36 cellular contexts compared by ENCODE assay signal in the genomic region with DNA sequence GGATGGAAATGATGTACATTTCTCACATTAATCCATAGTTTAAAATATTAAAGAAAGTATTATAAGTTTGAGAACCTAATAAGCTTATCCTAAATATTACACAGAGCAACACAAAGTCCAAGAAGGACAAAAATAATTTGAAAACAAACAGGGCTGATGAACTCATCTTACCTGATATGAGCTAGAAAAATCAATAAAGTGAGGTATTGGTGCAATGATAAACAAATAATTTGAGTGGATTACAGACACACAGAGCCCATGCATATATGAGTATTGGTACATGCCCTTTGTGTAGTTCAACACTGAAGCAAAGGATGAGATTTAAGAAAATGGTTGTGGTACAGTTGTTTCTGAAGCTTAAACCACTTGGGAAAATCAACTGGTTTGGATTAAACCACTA.
"Had no signal": no experiment of that assay in that cellular context is flagged by ENCODE, and none has a peak within 500 bp of the region (broad histone marks: within the 10 kb centered on the region; RNA-seq: fewer than 3 reads in every experiment).

No MANE protein-coding gene starts in this region.

- H3K9me3 Mint-ChIP-seq: activated CD4-positive, alpha-beta memory T cell treated with anti-CD3 and anti-CD28 coated beads for 36 hours; activated CD4-positive, alpha-beta T cell treated with anti-CD3 and anti-CD28 coated beads, Interleukin-2, amount 10 ng/mL, durations not matched to agents 24 days and 14 days had no signal

- ATAC-seq: activated CD8-positive, alpha-beta memory T cell treated with anti-CD3 and anti-CD28 coated beads, Interleukin-2, amount 10 ng/mL, durations not matched to agents 7 days and 5 days; activated CD8-positive, alpha-beta T cell treated with anti-CD3 and anti-CD28 coated beads, Interleukin-2, amount 10 ng/mL, durations not matched to agents 7 days and 5 days; activated naive CD4-positive, alpha-beta T cell treated with anti-CD3 and anti-CD28 coated beads, Interleukin-2, amount 50 U/mL, for 72 hours; body of pancreas had no signal

- H3K27me3 ChIP-seq: adrenal gland, body of pancreas, brain microvascular endothelial cell, breast epithelium had no signal

- H3K9me3 ChIP-seq: adrenal gland, body of pancreas, breast epithelium had no signal

- H3K36me3 Mint-ChIP-seq: activated CD4-positive, alpha-beta memory T cell treated with anti-CD3 and anti-CD28 coated beads for 36 hours; activated CD8-positive, alpha-beta memory T cell treated with anti-CD3 and anti-CD28 coated beads, Interleukin-2, amount 10 ng/mL, durations not matched to agents 7 days and 5 days; activated naive CD4-positive, alpha-beta T cell treated with anti-CD3 and anti-CD28 coated beads, Interleukin-2, amount 50 U/mL, for 72 hours; activated naive CD8-positive, alpha-beta T cell treated with anti-CD3 and anti-CD28 coated beads for 36 hours had no signal

- FAIRE-seq: astrocyte, TTC549 had no signal

- H3K27ac ChIP-seq: adrenal gland, body of pancreas, brain microvascular endothelial cell, breast epithelium, VCaP had no signal

- H3K4me1 Mint-ChIP-seq: activated B cell treated with CpG ODN at 0.5 μM for 24 hours; activated CD4-positive, alpha-beta T cell treated with anti-CD3 and anti-CD28 coated beads, Interleukin-2, amount 10 ng/mL, durations not matched to agents 24 days and 14 days; activated CD8-positive, alpha-beta memory T cell treated with anti-CD3 and anti-CD28 coated beads, Interleukin-2, amount 10 ng/mL, durations not matched to agents 7 days and 5 days; activated naive CD8-positive, alpha-beta T cell treated with anti-CD3 and anti-CD28 coated beads for 36 hours had no signal

- H3K4me3 Mint-ChIP-seq: activated B cell treated with CpG ODN at 0.5 μM for 24 hours; activated CD4-positive, alpha-beta memory T cell treated with anti-CD3 and anti-CD28 coated beads for 36 hours; activated CD4-positive, alpha-beta T cell treated with anti-CD3 and anti-CD28 coated beads, Interleukin-2, amount 10 ng/mL, durations not matched to agents 24 days and 14 days; activated CD8-positive, alpha-beta memory T cell treated with anti-CD3 and anti-CD28 coated beads, Interleukin-2, amount 10 ng/mL, durations not matched to agents 7 days and 5 days; activated CD8-positive, alpha-beta T cell treated with anti-CD3 and anti-CD28 coated beads, Interleukin-2, amount 10 ng/mL, durations not matched to agents 7 days and 5 days; activated naive CD4-positive, alpha-beta T cell treated with anti-CD3 and anti-CD28 coated beads for 36 hours; activated naive CD8-positive, alpha-beta T cell treated with anti-CD3 and anti-CD28 coated beads for 36 hours; activated T-cell treated with anti-CD3 and anti-CD28 coated beads, Interleukin-2, amount 50 U/mL, for 24 hours; T-helper 1 cell treated with Interleukin-12 subunit alpha and Interleukin-12 subunit beta and Interleukin-4 antibody, amounts not matched to agents 30 μg/mL and 1 μg/mL, for 36 hours; T-helper 2 cell treated with Interferon-gamma antibody and Interleukin-4, amounts not matched to agents 5 μg/mL and 100 μg/mL, for 36 hours had no signal

- H3K36me3 ChIP-seq: adrenal gland, brain microvascular endothelial cell had no signal

- H3K27ac Mint-ChIP-seq: activated B cell treated with CpG ODN at 0.5 μM for 24 hours; activated CD4-positive, alpha-beta memory T cell treated with anti-CD3 and anti-CD28 coated beads for 36 hours; activated CD4-positive, alpha-beta T cell treated with anti-CD3 and anti-CD28 coated beads, Interleukin-2, amount 10 ng/mL, durations not matched to agents 24 days and 14 days; activated CD8-positive, alpha-beta memory T cell treated with anti-CD3 and anti-CD28 coated beads, Interleukin-2, amount 10 ng/mL, durations not matched to agents 7 days and 5 days; activated CD8-positive, alpha-beta T cell treated with anti-CD3 and anti-CD28 coated beads, Interleukin-2, amount 10 ng/mL, durations not matched to agents 7 days and 5 days; activated naive CD4-positive, alpha-beta T cell treated with anti-CD3 and anti-CD28 coated beads for 36 hours; activated naive CD4-positive, alpha-beta T cell treated with anti-CD3 and anti-CD28 coated beads, Interleukin-2, amount 50 U/mL, for 72 hours; activated naive CD8-positive, alpha-beta T cell treated with anti-CD3 and anti-CD28 coated beads for 36 hours; activated T-cell treated with anti-CD3 and anti-CD28 coated beads, Interleukin-2, amount 50 U/mL, for 24 hours; activated T-helper 2 cell treated with anti-CD3 and anti-CD28 coated beads, Interferon-gamma antibody, Interleukin-2, Interleukin-4, amounts not matched to agents 10 μg/mL and 5 μg/mL and 100 μg/mL, durations not matched to agents 14 hours and 24 hours and 36 hours; T-helper 1 cell treated with Interleukin-12 subunit alpha and Interleukin-12 subunit beta and Interleukin-4 antibody, amounts not matched to agents 30 μg/mL and 1 μg/mL, for 36 hours; T-helper 2 cell treated with Interferon-gamma antibody and Interleukin-4, amounts not matched to agents 5 μg/mL and 100 μg/mL, for 36 hours had no signal

- H3K27me3 Mint-ChIP-seq: activated B cell treated with CpG ODN at 0.5 μM for 24 hours; activated CD4-positive, alpha-beta memory T cell treated with anti-CD3 and anti-CD28 coated beads for 36 hours; activated CD4-positive, alpha-beta T cell treated with anti-CD3 and anti-CD28 coated beads, Interleukin-2, amount 10 ng/mL, durations not matched to agents 24 days and 14 days; activated CD8-positive, alpha-beta memory T cell treated with anti-CD3 and anti-CD28 coated beads, Interleukin-2, amount 10 ng/mL, durations not matched to agents 7 days and 5 days; activated naive CD8-positive, alpha-beta T cell treated with anti-CD3 and anti-CD28 coated beads for 36 hours; activated T-cell treated with anti-CD3 and anti-CD28 coated beads, Interleukin-2, amount 50 U/mL, for 24 hours had no signal

- DNase-seq: activated B cell treated with CpG ODN at 0.5 μM for 24 hours; activated CD4-positive, alpha-beta memory T cell treated with anti-CD3 and anti-CD28 coated beads for 36 hours; activated CD4-positive, alpha-beta T cell treated with anti-CD3 and anti-CD28 coated beads for 4 hours; activated CD4-positive, alpha-beta T cell treated with anti-CD3 and anti-CD28 coated beads, Interleukin-2, amount 10 ng/mL, durations not matched to agents 24 days and 14 days; activated CD4-positive, alpha-beta T cell treated with anti-CD3 and anti-CD28 coated beads, Interleukin-2, amount 50 U/mL, for 1 hour; activated CD4-positive, alpha-beta T cell treated with anti-CD3 and anti-CD28 coated beads, Interleukin-2, amount 50 U/mL, for 4 hours; activated CD4-positive, CD25-positive, alpha-beta regulatory T cell treated with anti-CD3 and anti-CD28 coated beads, Interleukin-2, amount 50 U/mL, for 72 hours; activated CD8-positive, alpha-beta memory T cell treated with anti-CD3 and anti-CD28 coated beads for 24 hours; activated CD8-positive, alpha-beta memory T cell treated with anti-CD3 and anti-CD28 coated beads, Interleukin-2, amount 10 ng/mL, durations not matched to agents 7 days and 5 days; activated CD8-positive, alpha-beta memory T cell treated with anti-CD3 and anti-CD28 coated beads, Interleukin-2, amount 50 U/mL, for 48 hours; activated CD8-positive, alpha-beta T cell treated with anti-CD3 and anti-CD28 coated beads, Interleukin-2, amount 10 ng/mL, durations not matched to agents 7 days and 5 days; activated effector memory CD4-positive, alpha-beta T cell treated with Interleukin-2 at 50 U/mL for 16 hours; activated gamma-delta T cell; activated naive CD4-positive, alpha-beta T cell; activated naive CD4-positive, alpha-beta T cell treated with anti-CD3 and anti-CD28 coated beads for 36 hours; activated naive CD4-positive, alpha-beta T cell treated with anti-CD3 and anti-CD28 coated beads, Interleukin-2, amount 50 U/mL, for 16 hours; activated naive CD8-positive, alpha-beta T cell treated with anti-CD3 and anti-CD28 coated beads for 36 hours; activated T-cell treated with anti-CD3 and anti-CD28 coated beads, Interleukin-2, amount 50 U/mL, for 24 hours; activated T-cell treated with anti-CD3 and anti-CD28 coated beads, Interleukin-2, amount 50 U/mL, for 48 hours; adrenal gland; amniotic stem cell; aorta; body of pancreas; brain microvascular endothelial cell; central memory CD4-positive, alpha-beta T cell; T-helper 1 cell; T-helper 2 cell; T-helper 9 cell had no signal

- H3K4me1 ChIP-seq: adrenal gland, body of pancreas, breast epithelium had no signal

- H3K4me3 ChIP-seq: adrenal gland, body of pancreas, breast epithelium had no signal
